ENCODE assay signal across 24 cellular contexts in the genomic region with DNA sequence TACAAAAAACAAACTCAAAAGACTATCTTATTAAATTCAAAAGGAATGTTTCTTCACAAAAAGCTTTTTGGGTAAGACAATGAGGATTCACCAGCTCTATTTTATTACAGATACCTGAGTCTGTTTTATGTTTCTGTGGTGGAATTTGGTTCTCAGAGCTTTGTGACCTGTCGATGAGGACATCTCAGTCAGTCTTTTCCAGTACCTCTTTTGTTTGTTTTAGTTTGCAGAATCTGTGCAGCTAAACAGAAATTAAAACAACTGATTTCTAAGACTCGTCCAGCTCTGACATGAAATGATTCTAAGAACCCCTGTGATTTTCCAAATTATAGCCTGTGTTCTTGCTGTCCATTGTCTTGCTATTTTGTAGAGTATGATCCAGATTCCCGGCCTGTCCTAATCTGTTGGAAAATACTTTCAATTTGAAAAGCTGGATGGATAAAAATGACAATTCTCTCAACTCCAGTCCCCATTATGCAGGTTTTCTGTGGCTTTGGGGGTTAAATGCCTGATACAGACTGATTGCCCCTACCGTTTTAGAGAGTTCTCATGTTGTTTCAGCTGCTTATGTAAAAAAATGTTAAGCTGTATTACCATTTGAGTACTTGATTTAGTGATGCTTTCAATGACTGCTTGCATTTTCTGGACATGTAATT.
"Had no signal": no experiment of that assay in that cellular context is flagged by ENCODE, and none has a peak within 500 bp of the region (broad histone marks: within the 10 kb centered on the region; RNA-seq: fewer than 3 reads in every experiment).

No MANE protein-coding gene starts in this region.

- H3K79me2 ChIP-seq: parathyroid adenoma had no signal

- H3K4me1 ChIP-seq: breast epithelium, parathyroid adenoma, uterus had no signal

- H2AFZ ChIP-seq: parathyroid adenoma had no signal

- H3K27me3 ChIP-seq: breast epithelium, dorsolateral prefrontal cortex, uterus had no signal

- DNase-seq: activated CD4-positive, alpha-beta T cell treated with anti-CD3 and anti-CD28 coated beads for 48 hours; activated CD4-positive, alpha-beta T cell treated with anti-CD3 and anti-CD28 coated beads, Interleukin-2, amount 50 U/mL, for 48 hours; activated CD8-positive, alpha-beta memory T cell treated with anti-CD3 and anti-CD28 coated beads, Interleukin-2, amount 50 U/mL, for 4 hours; activated effector memory CD4-positive, alpha-beta T cell treated with anti-CD3 and anti-CD28 coated beads, Interleukin-2, amount 50 U/mL, for 16 hours; activated naive CD4-positive, alpha-beta T cell treated with anti-CD3 and anti-CD28 coated beads, Interleukin-2, amount 10 ng/mL, durations not matched to agents 7 days and 5 days; activated naive CD8-positive, alpha-beta T cell treated with anti-CD3 and anti-CD28 coated beads, Interleukin-2, amount 50 U/mL, for 24 hours; activated T-cell treated with anti-CD3 and anti-CD28 coated beads, Interleukin-2, amount 50 U/mL, for 1 hour; amygdala; dorsolateral prefrontal cortex; effector memory CD4-positive, alpha-beta T cell; left ventricle myocardium superior; occipital lobe; psoas muscle; stimulated activated CD4-positive, alpha-beta T cell treated with anti-CD3 and anti-CD28 coated beads, Interleukin-4, amount 100 ng/mL, for 1 hour; stimulated activated naive CD8-positive, alpha-beta T cell treated with anti-CD3 and anti-CD28 coated beads, Interleukin-15, Interleukin-2, amounts not matched to agents 100 U/mL and 50 U/mL, for 24 hours; T-cell; trophoblast cell; uterus; WERI-Rb-1 had no signal

- H3K9ac ChIP-seq: parathyroid adenoma had no signal

- H3K27ac ChIP-seq: coronary artery, parathyroid adenoma, psoas muscle, thoracic aorta, uterus, WERI-Rb-1 had no signal

- H3K36me3 ChIP-seq: breast epithelium, thoracic aorta, uterus, WERI-Rb-1 had no signal

- H3K4me3 ChIP-seq: coronary artery, mucosa of descending colon, psoas muscle, thoracic aorta, uterus had no signal

- H3K9me3 ChIP-seq: breast epithelium, mucosa of descending colon, psoas muscle, thoracic aorta, uterus had no signal
